ENCODE assay signal across 10 cellular contexts in genomic region chr20:45835230-45836224, GRCh38. TPM values are rescaled to one million over a fixed set of nuclear protein-coding genes. Genes with fewer than 3 reads are reported as not detected.
A peak's percentile ranks its signal among the peaks of the same experiment; 100 is the strongest.
DNase-seq lines count a peak whose midpoint lies in the region; ATAC-seq and TF ChIP-seq lines count a peak whose summit lies in the region.
"Had no signal": no experiment of that assay in that cellular context is flagged by ENCODE, and none has a peak within 500 bp of the region (broad histone marks: within the 10 kb centered on the region; RNA-seq: fewer than 3 reads in every experiment).

No MANE protein-coding gene starts in this region.

- H3K27me3 ChIP-seq in right atrium auricular region, result no peaks in the 10 kb centered on the region
- H3K27me3 ChIP-seq in tibial nerve, result no peaks in the 10 kb centered on the region

- H3K9me3 ChIP-seq in right atrium auricular region (no peaks in the 10 kb centered on the region), tibial nerve (no peaks in the 10 kb centered on the region)

- H3K36me3 Mint-ChIP-seq in activated CD8-positive, alpha-beta memory T cell treated with anti-CD3 and anti-CD28 coated beads, Interleukin-2, amount 10 ng/mL, durations not matched to agents 7 days and 5 days, result peaks cover 1% of the 10 kb centered on the region
- H3K36me3 Mint-ChIP-seq in activated T-helper 2 cell treated with anti-CD3 and anti-CD28 coated beads, Interferon-gamma antibody, Interleukin-2, Interleukin-4, amounts not matched to agents 10 μg/mL and 5 μg/mL and 100 μg/mL, durations not matched to agents 14 hours and 24 hours and 36 hours (ENCODE audit: low read depth), result no peaks in the 10 kb centered on the region

- peak overlapping the region; percentile 85 to 88 for H3K4me3 ChIP-seq in right atrium auricular region
- H3K4me3 ChIP-seq in tibial nerve, result peak overlapping the region; percentile 62 to 81 (median 71)

- H3K36me3 ChIP-seq in right atrium auricular region, result peaks cover 8% of the 10 kb centered on the region
- peaks cover 0 to 28% (median 0%) of the 10 kb centered on the region in 3 donors for H3K36me3 ChIP-seq in tibial nerve

- peaks cover 15% of the 10 kb centered on the region for H3K4me1 Mint-ChIP-seq in activated CD8-positive, alpha-beta memory T cell treated with anti-CD3 and anti-CD28 coated beads, Interleukin-2, amount 10 ng/mL, durations not matched to agents 7 days and 5 days
- H3K4me1 Mint-ChIP-seq in activated T-helper 2 cell treated with anti-CD3 and anti-CD28 coated beads, Interferon-gamma antibody, Interleukin-2, Interleukin-4, amounts not matched to agents 10 μg/mL and 5 μg/mL and 100 μg/mL, durations not matched to agents 14 hours and 24 hours and 36 hours (ENCODE audit: low read depth), result peaks cover 15% of the 10 kb centered on the region

- DNase-seq in activated CD8-positive, alpha-beta memory T cell treated with anti-CD3 and anti-CD28 coated beads, Interleukin-2, amount 10 ng/mL, durations not matched to agents 7 days and 5 days, result no peak
- no peak for DNase-seq in activated CD8-positive, alpha-beta memory T cell treated with anti-CD3 and anti-CD28 coated beads for 24 hours
- DNase-seq in activated T-helper 2 cell treated with anti-CD3 and anti-CD28 coated beads, Interferon-gamma antibody, Interleukin-2, Interleukin-4, amounts not matched to agents 10 μg/mL and 5 μg/mL and 100 μg/mL, durations not matched to agents 14 hours and 24 hours and 36 hours (ENCODE audit: low spot score), result no peak
- DNase-seq in right atrium auricular region (ENCODE audit: low spot score), result peak; percentile 88
- DNase-seq in tibial nerve (ENCODE audit: low spot score in 2 of 2), result peak in 1 of 2 donors; percentile 49
- DNase-seq in NCI-H748 (lab: John Stamatoyannopoulos, UW; ENCODE audit: unreplicated experiment), result no peak
- no peak for DNase-seq in activated naive CD4-positive, alpha-beta T cell (lab: John Stamatoyannopoulos, UW)

- H3K4me1 ChIP-seq in right atrium auricular region (peaks cover 0 to 36% of the 10 kb centered on the region in 2 donors), tibial nerve (peaks cover 0 to 46% (median 11%) of the 10 kb centered on the region in 4 donors)

- no peak for TF ChIP-seq POLR2A in tibial nerve (IDR thresholded peaks at IDR 0.05)

- intact Hi-C loops in activated T-helper 2 cell treated with anti-CD3 and anti-CD28 coated beads, Interferon-gamma antibody, Interleukin-2, Interleukin-4, amounts not matched to agents 10 μg/mL and 5 μg/mL and 100 μg/mL, durations not matched to agents 14 hours and 24 hours and 36 hours (cut with micrococcal nuclease), result loop anchor here (2.0 kb wide), 1 partner anchor 21 kb away; the partner anchor contains the start of genes ACOT8 and ZSWIM3

- peaks cover 4% of the 10 kb centered on the region for H3K27me3 Mint-ChIP-seq in activated CD8-positive, alpha-beta memory T cell treated with anti-CD3 and anti-CD28 coated beads, Interleukin-2, amount 10 ng/mL, durations not matched to agents 7 days and 5 days
- peaks cover 6% of the 10 kb centered on the region for H3K27me3 Mint-ChIP-seq in activated T-helper 2 cell treated with anti-CD3 and anti-CD28 coated beads, Interferon-gamma antibody, Interleukin-2, Interleukin-4, amounts not matched to agents 10 μg/mL and 5 μg/mL and 100 μg/mL, durations not matched to agents 14 hours and 24 hours and 36 hours (ENCODE audit: low read depth)

- no peak overlapping the region for H3K27ac Mint-ChIP-seq in activated CD8-positive, alpha-beta memory T cell treated with anti-CD3 and anti-CD28 coated beads, Interleukin-2, amount 10 ng/mL, durations not matched to agents 7 days and 5 days
- H3K27ac Mint-ChIP-seq in activated T-helper 2 cell treated with anti-CD3 and anti-CD28 coated beads, Interferon-gamma antibody, Interleukin-2, Interleukin-4, amounts not matched to agents 10 μg/mL and 5 μg/mL and 100 μg/mL, durations not matched to agents 14 hours and 24 hours and 36 hours, result no peak overlapping the region

- peak overlapping the region; percentile 70 for H3K4me3 Mint-ChIP-seq in activated CD8-positive, alpha-beta memory T cell treated with anti-CD3 and anti-CD28 coated beads, Interleukin-2, amount 10 ng/mL, durations not matched to agents 7 days and 5 days
- peak overlapping the region; percentile 35 for H3K4me3 Mint-ChIP-seq in activated T-helper 2 cell treated with anti-CD3 and anti-CD28 coated beads, Interferon-gamma antibody, Interleukin-2, Interleukin-4, amounts not matched to agents 10 μg/mL and 5 μg/mL and 100 μg/mL, durations not matched to agents 14 hours and 24 hours and 36 hours (ENCODE audit: low read depth)

- 47 to 50% methylated on average over 10 of the region's 10 CpGs for WGBS in tibial nerve, 2 donors

- H3K27ac ChIP-seq in right atrium auricular region (peak overlapping the region; percentile 97 to 99), tibial nerve (peak overlapping the region; percentile 87 to 97 (median 92))
- H3K27ac ChIP-seq: C4-2B had no signal

- no peak for TF ChIP-seq CTCF in right atrium auricular region (IDR thresholded peaks at IDR 0.05)
- TF ChIP-seq CTCF in tibial nerve (IDR thresholded peaks at IDR 0.05), result no peak

- H3K9me3 Mint-ChIP-seq in activated CD8-positive, alpha-beta memory T cell treated with anti-CD3 and anti-CD28 coated beads, Interleukin-2, amount 10 ng/mL, durations not matched to agents 7 days and 5 days (ENCODE audit: low read depth), result no peaks in the 10 kb centered on the region
- H3K9me3 Mint-ChIP-seq in activated T-helper 2 cell treated with anti-CD3 and anti-CD28 coated beads, Interferon-gamma antibody, Interleukin-2, Interleukin-4, amounts not matched to agents 10 μg/mL and 5 μg/mL and 100 μg/mL, durations not matched to agents 14 hours and 24 hours and 36 hours, result no peaks in the 10 kb centered on the region

- no peak for ATAC-seq in activated CD8-positive, alpha-beta memory T cell treated with anti-CD3 and anti-CD28 coated beads, Interleukin-2, amount 10 ng/mL, durations not matched to agents 7 days and 5 days
- ATAC-seq in GM19397 (IDR thresholded peaks at IDR 0.05; ENCODE audit: unreplicated experiment), result no peak

- TF ChIP-seq EP300 in tibial nerve (IDR thresholded peaks at IDR 0.05), result no peak

- CTCF ChIA-PET in activated CD8-positive, alpha-beta memory T cell treated with anti-CD3 and anti-CD28 coated beads, Interleukin-2, amount 10 ng/mL, durations not matched to agents 7 days and 5 days (lab: Charles Lee), result interaction anchor here (1.3 to 2.9 kb wide), 3 partner anchors 11 to 21 kb away, joined by 4 to 11 read pairs (median 5); no protein-coding TSS in a partner anchor

RNA-seq across cellular contexts. Expression of gene SNX21, which starts 1.9 kb away (rescaled TPM):
- 1 to 10 TPM in 1 of 2 experiments, under 1 TPM in 1; 0.96 to 1.1 TPM for total RNA-seq in activated CD8-positive, alpha-beta memory T cell treated with anti-CD3 and anti-CD28 coated beads, Interleukin-2, amount 10 ng/mL, durations not matched to agents 7 days and 5 days
- 1.5 and 2.0 TPM in 2 replicates for total RNA-seq in activated T-helper 2 cell treated with anti-CD3 and anti-CD28 coated beads, Interferon-gamma antibody, Interleukin-2, Interleukin-4, amounts not matched to agents 10 μg/mL and 5 μg/mL and 100 μg/mL, durations not matched to agents 14 hours and 24 hours and 36 hours
- total RNA-seq in right atrium auricular region (10 to 100 TPM; 43.5 to 54.7 TPM), tibial nerve (100 to 1,000 TPM; 177 to 389 (median 240) TPM)

RNA-seq across cellular contexts. Expression of gene TNNC2, which starts 8.4 kb away (rescaled TPM):
- not detected for total RNA-seq in activated CD8-positive, alpha-beta memory T cell treated with anti-CD3 and anti-CD28 coated beads, Interleukin-2, amount 10 ng/mL, durations not matched to agents 7 days and 5 days
- 0.28 TPM in 1 of 2 replicates, not detected in the other for total RNA-seq in activated T-helper 2 cell treated with anti-CD3 and anti-CD28 coated beads, Interferon-gamma antibody, Interleukin-2, Interleukin-4, amounts not matched to agents 10 μg/mL and 5 μg/mL and 100 μg/mL, durations not matched to agents 14 hours and 24 hours and 36 hours
- total RNA-seq in right atrium auricular region, result under 1 TPM in 1 of 2 donors, not detected in 1; 0.51 TPM
- 10 to 100 TPM in 1 of 4 donors, 1 to 10 TPM in 2, not detected in 1; 2.3 to 12.0 (median 6.5) TPM for total RNA-seq in tibial nerve
- total RNA-seq: pulmonary artery endothelial cell had no signal

RNA-seq across cellular contexts. Expression of gene ACOT8, which starts 21.7 kb away (rescaled TPM):
- 10 to 100 TPM; 36.1 TPM for total RNA-seq in activated CD8-positive, alpha-beta memory T cell treated with anti-CD3 and anti-CD28 coated beads, Interleukin-2, amount 10 ng/mL, durations not matched to agents 7 days and 5 days
- total RNA-seq in activated T-helper 2 cell treated with anti-CD3 and anti-CD28 coated beads, Interferon-gamma antibody, Interleukin-2, Interleukin-4, amounts not matched to agents 10 μg/mL and 5 μg/mL and 100 μg/mL, durations not matched to agents 14 hours and 24 hours and 36 hours, result 28.0 and 29.1 TPM in 2 replicates
- total RNA-seq in right atrium auricular region, result 10 to 100 TPM; 39.9 to 40.9 TPM
- 10 to 100 TPM; 44.4 to 58.4 (median 52.5) TPM for total RNA-seq in tibial nerve

RNA-seq across cellular contexts. Expression of gene ZSWIM3, which starts 21.9 kb away (rescaled TPM):
- 1 to 10 TPM; 4.5 to 6.5 TPM for total RNA-seq in activated CD8-positive, alpha-beta memory T cell treated with anti-CD3 and anti-CD28 coated beads, Interleukin-2, amount 10 ng/mL, durations not matched to agents 7 days and 5 days
- total RNA-seq in activated T-helper 2 cell treated with anti-CD3 and anti-CD28 coated beads, Interferon-gamma antibody, Interleukin-2, Interleukin-4, amounts not matched to agents 10 μg/mL and 5 μg/mL and 100 μg/mL, durations not matched to agents 14 hours and 24 hours and 36 hours, result 6.2 and 6.3 TPM in 2 replicates
- total RNA-seq in right atrium auricular region (1 to 10 TPM; 2.4 to 3.7 TPM), tibial nerve (1 to 10 TPM; 3.1 to 6.3 (median 4.8) TPM)

RNA-seq across cellular contexts. Expression of gene UBE2C, which starts 23.1 kb away (rescaled TPM):
- 100 to 1,000 TPM; 206 to 219 TPM for total RNA-seq in activated CD8-positive, alpha-beta memory T cell treated with anti-CD3 and anti-CD28 coated beads, Interleukin-2, amount 10 ng/mL, durations not matched to agents 7 days and 5 days
- 142 and 145 TPM in 2 replicates for total RNA-seq in activated T-helper 2 cell treated with anti-CD3 and anti-CD28 coated beads, Interferon-gamma antibody, Interleukin-2, Interleukin-4, amounts not matched to agents 10 μg/mL and 5 μg/mL and 100 μg/mL, durations not matched to agents 14 hours and 24 hours and 36 hours
- total RNA-seq in right atrium auricular region (1 to 10 TPM; 1.4 to 4.9 TPM), tibial nerve (1 to 10 TPM in 2 of 4 donors, under 1 TPM in 1, not detected in 1; 0.78 to 6.9 (median 1.5) TPM)

Comparison
In these comparisons a context has a peak if more than half of its experiments do, and no peak if none do; other contexts are left out.
1. RNA of gene SNX21, which starts 1.9 kb away (total RNA-seq): 177 to 389 TPM in tibial nerve and 43.5 to 54.7 TPM in right atrium auricular region; 1.5 to 2.0 TPM in activated T-helper 2 cell treated with anti-CD3 and anti-CD28 coated beads, Interferon-gamma antibody, Interleukin-2, Interleukin-4, amounts not matched to agents 10 μg/mL and 5 μg/mL and 100 μg/mL, durations not matched to agents 14 hours and 24 hours and 36 hours and 0.96 to 1.1 TPM in activated CD8-positive, alpha-beta memory T cell treated with anti-CD3 and anti-CD28 coated beads, Interleukin-2, amount 10 ng/mL, durations not matched to agents 7 days and 5 days; every median in the first group is over 10 times any median in the second.